ENCODE assay signal across 21 cellular contexts in genomic region chr10:110093722-110094121, GRCh38.
A peak's percentile ranks its signal among the peaks of the same experiment; 100 is the strongest.
DNase-seq lines count a peak whose midpoint lies in the region; ATAC-seq, FAIRE-seq and TF ChIP-seq lines count a peak whose summit lies in the region.
"Had no signal": no experiment of that assay in that cellular context is flagged by ENCODE, and none has a peak within 500 bp of the region (broad histone marks: within the 10 kb centered on the region; RNA-seq: fewer than 3 reads in every experiment).

No MANE protein-coding gene starts in this region.

- no peak for TF ChIP-seq POLR2A in GM12891 (IDR thresholded peaks at IDR 0.05; ENCODE audit: low read depth, low read length)
- TF ChIP-seq POLR2A in GM12878 (IDR thresholded peaks at IDR 0.05; ENCODE audit: low read depth, low read length) = no peak

- no peaks in the 10 kb centered on the region; the same call in 2 of the 3 replicates for H3K9me3 ChIP-seq in GM12878 (replicated peaks; ENCODE audit: control insufficient read depth, insufficient read depth, low read length)

- no peak for TF ChIP-seq EP300 in GM12878 (IDR thresholded peaks at IDR 0.05; ENCODE audit: borderline replicate concordance in 1 of 2, control insufficient read depth in 1 of 2, low read depth in 2 of 2, low read length in 2 of 2)

- in situ Hi-C loops in GM12878 (cut with MboI) = no loop called here

- no peak overlapping the region for H2AFZ ChIP-seq in GM12878 (ENCODE audit: control insufficient read depth, low read depth, low read length)

- H3K4me1 ChIP-seq in GM12878 (ENCODE audit: control insufficient read depth, insufficient read depth, low read length) = peaks cover 5% of the 10 kb centered on the region; the same call in 1 of the 2 replicates

- RAD21 ChIA-PET in GM12878 (lab: Charles Lee; ENCODE audit: unreplicated experiment) = interaction anchor here (0.7 to 1.2 kb wide), 3 partner anchors 10 to 210 kb away, joined by 3 read pairs; no protein-coding TSS in a partner anchor

- WGBS in GM12878 (ENCODE audit: insufficient coverage, insufficient replicate concordance, low lambda C conversion rate, missing lambda C conversion rate) = 72% methylated on average over 2 of the region's 2 CpGs

- FAIRE-seq in GM12891 (lab: Jason Lieb, UNC) = peak; percentile 20
- FAIRE-seq in GM12878 (lab: Jason Lieb, UNC) = no peak
- FAIRE-seq: GM12892, K562 had no signal

- TF ChIP-seq RAD21 in GM12878 (IDR thresholded peaks at IDR 0.05; ENCODE audit: insufficient read depth, low read depth, low read length) = no peak

- H3K4me2 ChIP-seq in GM12878 (ENCODE audit: control insufficient read depth, insufficient read depth) = peak overlapping the region; percentile 20

- H3K27ac ChIP-seq in GM12878 (ENCODE audit: control insufficient read depth, insufficient read depth) = no peak overlapping the region
- H3K27ac ChIP-seq: RWPE1, SK-N-MC had no signal

- no peak for TF ChIP-seq CTCF in GM12878 (IDR thresholded peaks at IDR 0.05 in 2 of 3, conservative IDR thresholded peaks at IDR 0.05 in 1 of 3; ENCODE audit: control insufficient read depth in 2 of 3, extremely low read depth in 1 of 3, insufficient read depth in 1 of 3, low read depth in 3 of 3, low read length in 3 of 3)

- no peaks in the 10 kb centered on the region for H3K36me3 ChIP-seq in GM12878 (ENCODE audit: control insufficient read depth in 2 of 2, insufficient read depth in 2 of 2, low read length in 1 of 2)

- no peak overlapping the region for H3K9ac ChIP-seq in GM12878 (ENCODE audit: control insufficient read depth, insufficient read depth, low read length)

- no peaks in the 10 kb centered on the region for H4K20me1 ChIP-seq in GM12878 (ENCODE audit: control insufficient read depth, insufficient read depth)

- CTCF ChIA-PET in GM12878 (lab: Yijun Ruan, JAX) (interaction anchor here (1.2 to 2.5 kb wide), 3 partner anchors 16 to 210 kb away, joined by 6 to 7 read pairs (median 7); no protein-coding TSS in a partner anchor), HEK293T (lab: Yijun Ruan, JAX) (no interaction called here)

- no peaks in the 10 kb centered on the region for H3K27me3 ChIP-seq in GM12878 (replicated peaks in 1 of 2; ENCODE audit: control insufficient read depth in 2 of 2, insufficient read depth in 2 of 2, low read length in 1 of 2)

- no peaks in the 10 kb centered on the region; the same call in 1 of the 2 replicates for H3K79me2 ChIP-seq in GM12878 (ENCODE audit: control insufficient read depth, insufficient read depth, low read length)

- ATAC-seq in GM18511 (IDR thresholded peaks at IDR 0.05; ENCODE audit: unreplicated experiment) = peak; percentile 63
- ATAC-seq in HG03432 (IDR thresholded peaks at IDR 0.05; ENCODE audit: unreplicated experiment) = peak; percentile 53
- ATAC-seq in GM12878 = peak; percentile 67
- ATAC-seq: CD8-positive, alpha-beta T cell; K562 had no signal

- POLR2A ChIA-PET in GM12878 (lab: Charles Lee) = interaction anchor here (0.6 kb wide), 1 partner anchor 48 kb away, joined by 4 read pairs; no protein-coding TSS in a partner anchor
- POLR2A ChIA-PET in HEK293T (lab: Yijun Ruan, JAX) = no interaction called here

- H3K4me3 ChIP-seq in GM12878 = no peak overlapping the region
- H3K4me3 ChIP-seq: K562, SK-N-MC had no signal

- no TSS peak for BruUV-seq in GM12878 (replicated peaks; lab: Mats Ljungman, UMichigan)

- intact Hi-C loops in GM12878 (cut with micrococcal nuclease; ENCODE audit: unreplicated experiment) = no loop called here
- intact Hi-C loops in head of caudate nucleus (cut with DNase I) = no loop called here

- SMC1A ChIA-PET in GM12878 (lab: Charles Lee; ENCODE audit: uncharacterized antibody, unreplicated experiment) = interaction anchor here (0.6 to 2.9 kb wide), 7 partner anchors 11 to 146 kb away, joined by 3 to 9 read pairs (median 4); no protein-coding TSS in a partner anchor

- DNase-seq in GM12891 (ENCODE audit: insufficient read length, low spot score) = no peak
- no peak for DNase-seq in GM12878 (ENCODE audit: low read depth, low spot score)
- no peak for DNase-seq in HEK293T (ENCODE audit: extremely low spot score)
- no peak for DNase-seq in head of caudate nucleus
- no peak for DNase-seq in NCI-H2081 treated with DMSO at 0.1 percent for 48 hours (lab: John Stamatoyannopoulos, UW)
- DNase-seq: CD8-positive, alpha-beta T cell; DND-41; NCI-H1092 treated with DMSO at 0.1 percent for 48 hours; NCI-H1436 treated with DMSO at 0.1 percent for 48 hours; NCI-H1930; NCI-H2227 treated with DMSO at 0.1 percent for 48 hours; NCI-H510A; NCI-H748 treated with DMSO at 0.1 percent for 48 hours; NK-92 treated with Interleukin-12 subunit alpha and Interleukin-12 subunit beta, amount 100 ng/mL, for 24 hours; SHP77 treated with DMSO at 0.1 percent for 48 hours had no signal

TF ChIP-seq in GM12891, 5 proteins besides CTCF, POLR2A, EP300 and RAD21:
- TF ChIP-seq POU2F2 (IDR thresholded peaks at IDR 0.05; ENCODE audit: low read depth, low read length) (no peak), TAF1 (IDR thresholded peaks at IDR 0.05; ENCODE audit: low read depth, low read length) (no peak), SPI1 (IDR thresholded peaks at IDR 0.05; ENCODE audit: low read depth, low read length) (no peak), PAX5 (IDR thresholded peaks at IDR 0.05; ENCODE audit: insufficient read depth, low read length, severe bottlenecking) (no peak), POLR2AphosphoS5 (IDR thresholded peaks at IDR 0.05; ENCODE audit: low read depth, low read length) (no peak)

TF ChIP-seq in GM12878, 131 proteins besides CTCF, POLR2A, EP300 and RAD21 (continues in another document):
- TF ChIP-seq SKIL (IDR thresholded peaks at IDR 0.05; ENCODE audit: low read depth, poor library complexity, severe bottlenecking) (no peak), MEF2B (IDR thresholded peaks at IDR 0.05; ENCODE audit: partially characterized antibody, poor library complexity, severe bottlenecking) (peak; percentile 36), FOXM1 (IDR thresholded peaks at IDR 0.05; ENCODE audit: low read depth, low read length) (no peak), CBX3 (IDR thresholded peaks at IDR 0.05; ENCODE audit: borderline replicate concordance, low read depth) (no peak), HDGF (IDR thresholded peaks at IDR 0.05) (no peak), MTA2 (IDR thresholded peaks at IDR 0.05; ENCODE audit: low read depth) (peak; percentile 44; the same call in 1 of the 2 replicates)

TF ChIP-seq in HEK293T, 16 proteins besides CTCF, POLR2A, EP300 and RAD21:
- TF ChIP-seq BHLHE40 (IDR thresholded peaks at IDR 0.05; ENCODE audit: borderline replicate concordance) = no peak
- no peak for TF ChIP-seq SP1 (IDR thresholded peaks at IDR 0.05)
- no peak for TF ChIP-seq CTBP1 (IDR thresholded peaks at IDR 0.05; ENCODE audit: borderline replicate concordance)
- TF ChIP-seq FOXA1 (IDR thresholded peaks at IDR 0.05) = no peak
- TF ChIP-seq NFRKB (IDR thresholded peaks at IDR 0.05) = no peak
- TF ChIP-seq FOXK2 (IDR thresholded peaks at IDR 0.05) = no peak
- TF ChIP-seq ZNF384 (IDR thresholded peaks at IDR 0.05) = no peak
- no peak for TF ChIP-seq TARDBP (IDR thresholded peaks at IDR 0.05)
- TF ChIP-seq ARNT (IDR thresholded peaks at IDR 0.05) = no peak
- no peak for TF ChIP-seq LEF1 (IDR thresholded peaks at IDR 0.05; ENCODE audit: borderline replicate concordance)
- no peak for TF ChIP-seq PKNOX1 (IDR thresholded peaks at IDR 0.05)
- TF ChIP-seq ELF4 (IDR thresholded peaks at IDR 0.05) = no peak
- TF ChIP-seq HDGF (IDR thresholded peaks at IDR 0.05; ENCODE audit: borderline replicate concordance) = no peak
